In the genomic region with DNA sequence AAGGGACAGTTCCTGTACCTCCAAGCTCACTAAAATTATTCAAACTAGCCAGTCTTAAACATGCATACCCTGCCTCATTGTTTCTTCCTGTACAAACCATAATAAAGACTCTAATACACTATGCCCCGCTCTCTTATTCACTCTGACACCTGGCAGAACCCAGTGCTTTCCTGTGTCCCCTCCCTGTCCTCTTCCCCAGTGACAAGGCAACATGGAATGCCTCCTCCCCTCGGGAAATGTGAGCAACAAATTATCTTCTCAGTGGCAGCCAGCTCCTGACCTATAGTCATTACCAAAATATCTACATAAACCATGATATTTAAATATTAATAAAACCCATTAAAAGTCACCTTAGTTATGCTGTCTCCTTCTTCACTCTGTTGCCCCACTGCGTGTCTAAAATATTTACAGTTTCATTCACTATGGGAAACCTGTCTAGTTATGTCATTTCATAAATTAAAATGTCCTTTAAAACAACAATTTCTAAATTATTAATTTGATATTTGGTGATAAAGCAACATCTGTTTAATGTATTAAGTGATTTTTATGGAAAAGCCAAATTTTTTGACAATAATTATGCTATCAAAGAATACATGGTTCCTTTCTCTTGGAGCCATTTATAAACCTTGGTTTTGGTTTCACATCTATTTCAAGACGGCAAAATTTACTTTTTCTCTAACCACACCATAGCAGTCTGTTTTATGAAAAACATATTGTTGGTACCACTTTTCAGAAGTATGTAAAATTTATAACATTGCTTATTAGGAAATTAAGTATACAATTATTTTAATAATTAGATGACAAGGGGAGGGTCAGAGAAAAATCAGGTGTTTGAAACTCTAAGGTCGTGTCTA, we compare ENCODE assay signal across 18 cellular contexts.
DNase-seq lines count a peak whose midpoint lies in the region; ATAC-seq lines count a peak whose summit lies in the region.
"Had no signal": no experiment of that assay in that cellular context is flagged by ENCODE, and none has a peak within 500 bp of the region (broad histone marks: within the 10 kb centered on the region; RNA-seq: fewer than 3 reads in every experiment).

No MANE protein-coding gene starts in this region.

- in situ Hi-C loops in KBM-7 (cut with MboI; ENCODE audit: low pct_unique_long_range_greater_than_20kb, low sequenced_read_pairs) = no loop called here

- DNase-seq in NCI-H1694 treated with DMSO at 0.1 percent for 48 hours (lab: John Stamatoyannopoulos, UW) (no peak), NCI-H82 treated with DMSO at 0.1 percent for 48 hours (lab: John Stamatoyannopoulos, UW; ENCODE audit: unreplicated experiment) (no peak), KBM-7 (no peak)
- DNase-seq: activated CD4-positive, alpha-beta T cell treated with anti-CD3 and anti-CD28 coated beads for 4 hours; activated naive CD8-positive, alpha-beta T cell treated with anti-CD3 and anti-CD28 coated beads for 36 hours; activated T-cell treated with anti-CD3 and anti-CD28 coated beads, Interleukin-2, amount 50 U/mL, for 1 hour; CD8-positive, alpha-beta memory T cell; mucosa of descending colon; NCI-H1930; NCI-H748 treated with DMSO at 0.1 percent for 48 hours; occipital lobe; stimulated activated naive B cell treated with anti-CD40 and anti-IgM and Interleukin-4, amounts not matched to agents 10 μg/mL and 1 μg/mL and 100 μg/mL, for 72 hours had no signal

- ATAC-seq in GM18498 (IDR thresholded peaks at IDR 0.05; ENCODE audit: unreplicated experiment) = peak; percentile 76
- peak; percentile 63 for ATAC-seq in GM19452 (IDR thresholded peaks at IDR 0.05; ENCODE audit: unreplicated experiment)
- peak; percentile 60 for ATAC-seq in HG02759 (IDR thresholded peaks at IDR 0.05; ENCODE audit: unreplicated experiment)
- ATAC-seq in HG03565 (IDR thresholded peaks at IDR 0.05; ENCODE audit: unreplicated experiment) = peak; percentile 72
- no peak for ATAC-seq in activated CD4-positive, CD25-positive, alpha-beta regulatory T cell treated with anti-CD3 and anti-CD28 coated beads, Interleukin-2, amount 50 U/mL, for 24 hours
- ATAC-seq: mucosa of descending colon; Right ventricle myocardium inferior; stimulated activated naive B cell treated with anti-CD40 and anti-IgM and Interleukin-4, amounts not matched to agents 10 μg/mL and 1 μg/mL and 100 μg/mL, for 72 hours had no signal

Comparison
In these comparisons a context has a peak if more than half of its experiments do, and no peak if none do; other contexts are left out.
1. ATAC-seq: peak in GM18498 (single experiment), GM19452 (single experiment), HG02759 (single experiment) and HG03565 (single experiment); none in activated CD4-positive, CD25-positive, alpha-beta regulatory T cell treated with anti-CD3 and anti-CD28 coated beads, Interleukin-2, amount 50 U/mL, for 24 hours (0 of 2).